Comparison of ENCODE assay signal across 17 cellular contexts in genomic region chr18:55839350-55839749, GRCh38.
DNase-seq lines count a peak whose midpoint lies in the region; ATAC-seq and TF ChIP-seq lines count a peak whose summit lies in the region.
"Had no signal": no experiment of that assay in that cellular context is flagged by ENCODE, and none has a peak within 500 bp of the region (broad histone marks: within the 10 kb centered on the region; RNA-seq: fewer than 3 reads in every experiment).

No MANE protein-coding gene starts in this region.

- peaks cover 25% of the 10 kb centered on the region for H3K9me3 Mint-ChIP-seq in activated naive CD8-positive, alpha-beta T cell treated with anti-CD3 and anti-CD28 coated beads, Interleukin-2, amount 50 U/mL, for 24 hours
- peaks cover 7% of the 10 kb centered on the region for H3K9me3 Mint-ChIP-seq in activated naive CD8-positive, alpha-beta T cell treated with anti-CD3 and anti-CD28 coated beads for 36 hours
- peaks cover 11 to 33% (median 25%) of the 10 kb centered on the region in 7 donors for H3K9me3 Mint-ChIP-seq in CD14-positive monocyte

- no peak overlapping the region for H3K4me3 ChIP-seq in brain microvascular endothelial cell (ENCODE audit: low read depth, low read length)
- no peak overlapping the region for H3K4me3 ChIP-seq in ovary
- H3K4me3 ChIP-seq: A549, skin epidermis had no signal

- no peaks in the 10 kb centered on the region for H3K36me3 Mint-ChIP-seq in activated naive CD8-positive, alpha-beta T cell treated with anti-CD3 and anti-CD28 coated beads, Interleukin-2, amount 50 U/mL, for 24 hours (ENCODE audit: low read depth)
- H3K36me3 Mint-ChIP-seq in activated naive CD8-positive, alpha-beta T cell treated with anti-CD3 and anti-CD28 coated beads for 36 hours, result no peaks in the 10 kb centered on the region
- no peaks in the 10 kb centered on the region for H3K36me3 Mint-ChIP-seq in CD14-positive monocyte
- H3K36me3 Mint-ChIP-seq: activated naive CD8-positive, alpha-beta T cell treated with anti-CD3 and anti-CD28 coated beads, Interleukin-2, amount 10 ng/mL, durations not matched to agents 7 days and 5 days had no signal

- H3K4me1 Mint-ChIP-seq in activated naive CD8-positive, alpha-beta T cell treated with anti-CD3 and anti-CD28 coated beads, Interleukin-2, amount 50 U/mL, for 24 hours, result no peaks in the 10 kb centered on the region
- H3K4me1 Mint-ChIP-seq in activated naive CD8-positive, alpha-beta T cell treated with anti-CD3 and anti-CD28 coated beads for 36 hours, result no peaks in the 10 kb centered on the region
- no peaks in the 10 kb centered on the region for H3K4me1 Mint-ChIP-seq in CD14-positive monocyte
- H3K4me1 Mint-ChIP-seq: activated naive CD8-positive, alpha-beta T cell treated with anti-CD3 and anti-CD28 coated beads, Interleukin-2, amount 10 ng/mL, durations not matched to agents 7 days and 5 days; neural crest cell had no signal

- peaks cover 6% of the 10 kb centered on the region for H3K4me1 ChIP-seq in ovary (ENCODE audit: insufficient read depth)
- H3K4me1 ChIP-seq: A549 had no signal

- ATAC-seq in activated naive CD8-positive, alpha-beta T cell treated with anti-CD3 and anti-CD28 coated beads, Interleukin-2, amount 50 U/mL, for 24 hours, result peak; percentile 10
- ATAC-seq: A549, left colon had no signal

- TF ChIP-seq POLR2A in ovary (IDR thresholded peaks at IDR 0.05), result no peak

- no peaks in the 10 kb centered on the region for H3K9me3 ChIP-seq in ovary

- DNase-seq in activated naive CD8-positive, alpha-beta T cell treated with anti-CD3 and anti-CD28 coated beads, Interleukin-2, amount 50 U/mL, for 24 hours, result no peak
- DNase-seq in activated naive CD8-positive, alpha-beta T cell treated with anti-CD3 and anti-CD28 coated beads for 36 hours, result no peak
- DNase-seq in brain microvascular endothelial cell, result peak; percentile 51
- peak; percentile 84 for DNase-seq in kidney tubule cell (ENCODE audit: low spot score)
- no peak for DNase-seq in CD14-positive monocyte (ENCODE audit: low spot score)
- DNase-seq in cortex of kidney (lab: John Stamatoyannopoulos, UW), result no peak
- no peak for DNase-seq in SK-N-DZ (ENCODE audit: low spot score)
- no peak for DNase-seq in ovary
- DNase-seq: activated CD4-positive, CD25-positive, alpha-beta regulatory T cell; activated naive CD8-positive, alpha-beta T cell treated with anti-CD3 and anti-CD28 coated beads, Interleukin-2, amount 10 ng/mL, durations not matched to agents 7 days and 5 days; Calu3; left colon; NCI-H1092 treated with DMSO at 0.1 percent for 48 hours; substantia nigra had no signal

- in situ Hi-C loops in brain microvascular endothelial cell (cut with HindIII; ENCODE audit: low pct_ligation_motif_present, low sequenced_read_pairs), result no loop called here

- H3K27me3 Mint-ChIP-seq in activated naive CD8-positive, alpha-beta T cell treated with anti-CD3 and anti-CD28 coated beads, Interleukin-2, amount 50 U/mL, for 24 hours, result no peaks in the 10 kb centered on the region
- H3K27me3 Mint-ChIP-seq in activated naive CD8-positive, alpha-beta T cell treated with anti-CD3 and anti-CD28 coated beads for 36 hours, result no peaks in the 10 kb centered on the region
- no peaks in the 10 kb centered on the region for H3K27me3 Mint-ChIP-seq in CD14-positive monocyte (ENCODE audit: low read depth in 3 of 3)
- H3K27me3 Mint-ChIP-seq: activated naive CD8-positive, alpha-beta T cell treated with anti-CD3 and anti-CD28 coated beads, Interleukin-2, amount 10 ng/mL, durations not matched to agents 7 days and 5 days had no signal

- TF ChIP-seq CTCF in brain microvascular endothelial cell (IDR thresholded peaks at IDR 0.05; ENCODE audit: low read depth, low read length, missing control alignments) (no peak), CD14-positive monocyte (IDR thresholded peaks at IDR 0.05) (no peak), ovary (IDR thresholded peaks at IDR 0.05) (no peak)

- no peak for TF ChIP-seq EP300 in ovary (IDR thresholded peaks at IDR 0.05)

- H3K36me3 ChIP-seq in brain microvascular endothelial cell (replicated peaks) (no peaks in the 10 kb centered on the region), ovary (no peaks in the 10 kb centered on the region)

- no peak overlapping the region for H3K27ac Mint-ChIP-seq in activated naive CD8-positive, alpha-beta T cell treated with anti-CD3 and anti-CD28 coated beads, Interleukin-2, amount 50 U/mL, for 24 hours
- no peak overlapping the region for H3K27ac Mint-ChIP-seq in activated naive CD8-positive, alpha-beta T cell treated with anti-CD3 and anti-CD28 coated beads for 36 hours
- no peak overlapping the region for H3K27ac Mint-ChIP-seq in CD14-positive monocyte
- H3K27ac Mint-ChIP-seq: activated naive CD8-positive, alpha-beta T cell treated with anti-CD3 and anti-CD28 coated beads, Interleukin-2, amount 10 ng/mL, durations not matched to agents 7 days and 5 days had no signal

- H3K27ac ChIP-seq in brain microvascular endothelial cell (no peak overlapping the region), ovary (no peak overlapping the region)
- H3K27ac ChIP-seq: A549 had no signal

- no peak overlapping the region for H3K4me3 Mint-ChIP-seq in activated naive CD8-positive, alpha-beta T cell treated with anti-CD3 and anti-CD28 coated beads, Interleukin-2, amount 50 U/mL, for 24 hours
- H3K4me3 Mint-ChIP-seq in activated naive CD8-positive, alpha-beta T cell treated with anti-CD3 and anti-CD28 coated beads for 36 hours, result no peak overlapping the region
- no peak overlapping the region for H3K4me3 Mint-ChIP-seq in CD14-positive monocyte
- H3K4me3 Mint-ChIP-seq: activated naive CD8-positive, alpha-beta T cell treated with anti-CD3 and anti-CD28 coated beads, Interleukin-2, amount 10 ng/mL, durations not matched to agents 7 days and 5 days; neural crest cell had no signal

- intact Hi-C loops in CD14-positive monocyte (cut with micrococcal nuclease) (no loop called here), ovary (cut with DNase I) (no loop called here)

- no peaks in the 10 kb centered on the region for H3K27me3 ChIP-seq in brain microvascular endothelial cell (replicated peaks)
- H3K27me3 ChIP-seq in ovary, result no peaks in the 10 kb centered on the region

Comparison
In these comparisons a context has a peak if more than half of its experiments do, and no peak if none do; other contexts are left out.
1. DNase-seq: peak in brain microvascular endothelial cell (single experiment) and kidney tubule cell (single experiment); none in activated naive CD8-positive, alpha-beta T cell treated with anti-CD3 and anti-CD28 coated beads, Interleukin-2, amount 50 U/mL, for 24 hours (single experiment), activated naive CD8-positive, alpha-beta T cell treated with anti-CD3 and anti-CD28 coated beads for 36 hours (single experiment), CD14-positive monocyte (single experiment), cortex of kidney (single experiment), SK-N-DZ (single experiment) and ovary (0 of 5).